8 cellular contexts compared by ENCODE assay signal in genomic region chrX:70262952-70263567, GRCh38. TPM values are rescaled to one million over a fixed set of nuclear protein-coding genes. Genes with fewer than 3 reads are reported as not detected.
A peak's percentile ranks its signal among the peaks of the same experiment; 100 is the strongest.
DNase-seq lines count a peak whose midpoint lies in the region; ATAC-seq, FAIRE-seq and TF ChIP-seq lines count a peak whose summit lies in the region.

No MANE protein-coding gene starts in this region.

- intact Hi-C loops in Right ventricle myocardium superior (cut with DNase I) (loop anchor here (5.0 kb wide), 1 partner anchor 66 kb away; no protein-coding TSS in a partner anchor), OCI-LY7 (cut with micrococcal nuclease; ENCODE audit: unreplicated experiment) (no loop called here), K562 (cut with micrococcal nuclease) (loop anchor here (1.0 to 10.0 kb wide), 3 partner anchors 66 to 172 kb away; partner anchors contain the start of gene IGBP1)

- no peak for TF ChIP-seq EP300 in K562 (IDR thresholded peaks at IDR 0.05; ENCODE audit: low read length)
- TF ChIP-seq EP300 in upper lobe of left lung (IDR thresholded peaks at IDR 0.05): no peak

- no peaks in the 10 kb centered on the region for H3K27me3 ChIP-seq in right atrium auricular region
- peaks cover 4 to 25% of the 10 kb centered on the region in 2 experiments; a peak in 4 of 5 replicates for H3K27me3 ChIP-seq in K562 (ENCODE audit: control insufficient read depth in 2 of 2, insufficient read depth in 2 of 2, low read length in 2 of 2)
- H3K27me3 ChIP-seq in upper lobe of left lung: no peaks in the 10 kb centered on the region

- no peak overlapping the region for H3K4me2 ChIP-seq in OCI-LY7 (ENCODE audit: low read length)
- no peak overlapping the region for H3K4me2 ChIP-seq in K562 (ENCODE audit: insufficient read depth, low read length)

- in situ Hi-C loops in K562 (cut with MboI): no loop called here

- H2AFZ ChIP-seq in OCI-LY7 (ENCODE audit: low read length) (no peak overlapping the region), K562 (ENCODE audit: low read depth, low read length) (no peak overlapping the region)

- no peaks in the 10 kb centered on the region for H3K9me3 ChIP-seq in right atrium auricular region
- H3K9me3 ChIP-seq in OCI-LY7 (ENCODE audit: low read length): no peaks in the 10 kb centered on the region
- H3K9me3 ChIP-seq in K562 (replicated peaks; ENCODE audit: control insufficient read depth, insufficient read depth, low read depth, low read length): no peaks in the 10 kb centered on the region
- H3K9me3 ChIP-seq in upper lobe of left lung: no peaks in the 10 kb centered on the region

- no peaks in the 10 kb centered on the region for H3K4me1 ChIP-seq in right atrium auricular region
- H3K4me1 ChIP-seq in OCI-LY7 (ENCODE audit: insufficient read depth, low read length, poor library complexity, severe bottlenecking): no peaks in the 10 kb centered on the region
- no peaks in the 10 kb centered on the region; a peak in 1 of 5 replicates for H3K4me1 ChIP-seq in K562 (replicated peaks in 1 of 2; ENCODE audit: control insufficient read depth in 2 of 2, insufficient read depth in 2 of 2, low read length in 2 of 2)
- no peaks in the 10 kb centered on the region for H3K4me1 ChIP-seq in upper lobe of left lung

- no peak overlapping the region for H3K9ac ChIP-seq in K562 (ENCODE audit: insufficient read depth in 1 of 2, low read depth in 2 of 2, low read length in 2 of 2)

- no peak for TF ChIP-seq POLR2A in K562 (conservative IDR thresholded peaks at IDR 0.05)
- no peak for TF ChIP-seq POLR2A in upper lobe of left lung (IDR thresholded peaks at IDR 0.05)

- no peak overlapping the region for H3K4me3 Mint-ChIP-seq in immature natural killer cell

- ATAC-seq in Right ventricle myocardium superior (ENCODE audit: poor library complexity) (peak; percentile 67), K562 (peak; percentile 99), upper lobe of left lung (ENCODE audit: low FRiP score in 2 of 2) (peak in 1 of 2 donors; percentile 69)

- no peak overlapping the region for H3K27ac Mint-ChIP-seq in immature natural killer cell

- FAIRE-seq in K562 (lab: Jason Lieb, UNC): peak; percentile 75

- H3K36me3 ChIP-seq in right atrium auricular region (no peaks in the 10 kb centered on the region), OCI-LY7 (ENCODE audit: insufficient read depth, low read length) (no peaks in the 10 kb centered on the region), K562 (ENCODE audit: control insufficient read depth, insufficient read depth, low read length) (no peaks in the 10 kb centered on the region), upper lobe of left lung (no peaks in the 10 kb centered on the region)

- H3K27ac ChIP-seq in right atrium auricular region (no peak overlapping the region), OCI-LY7 (ENCODE audit: low read depth, low read length, poor library complexity, severe bottlenecking) (no peak overlapping the region), K562 (ENCODE audit: extremely low read depth, low read depth, low read length) (no peak overlapping the region), upper lobe of left lung (no peak overlapping the region)

- POLR2A ChIA-PET in OCI-LY7 (lab: Charles Lee) (no interaction called here), K562 (lab: Yijun Ruan, JAX) (no interaction called here)

- BruUV-seq in OCI-LY7 (replicated peaks; lab: Mats Ljungman, UMichigan) (no TSS peak), K562 (replicated peaks; lab: Mats Ljungman, UMichigan) (no TSS peak)

- no peaks in the 10 kb centered on the region for H3K9me1 ChIP-seq in K562 (ENCODE audit: control insufficient read depth, insufficient read depth, low read length)

- peak; percentile 58 to 72 for TF ChIP-seq RAD21 in K562 (CRISPR knock-in tag; conservative IDR thresholded peaks at IDR 0.05 in 1 of 2, IDR thresholded peaks at IDR 0.05 in 1 of 2)

- WGBS in K562 (ENCODE audit: insufficient coverage, low coverage, missing lambda C conversion rate): 4% methylated on average over 6 of the region's 7 CpGs
- 21 to 25% methylated on average over 7 of the region's 7 CpGs for WGBS in upper lobe of left lung, 2 donors

- TF ChIP-seq CTCF in right atrium auricular region (IDR thresholded peaks at IDR 0.05): peak in 1 of 2 donors; percentile 66
- peak; percentile 64 for TF ChIP-seq CTCF in OCI-LY7 (conservative IDR thresholded peaks at IDR 0.05; ENCODE audit: low read length)
- TF ChIP-seq CTCF in K562 (IDR thresholded peaks at IDR 0.05 in 2 of 3, conservative IDR thresholded peaks at IDR 0.05 in 1 of 3; ENCODE audit: insufficient read depth in 2 of 3, low read depth in 1 of 3, low read length in 3 of 3): peak; percentile 73 to 79 (median 79)
- TF ChIP-seq CTCF in upper lobe of left lung (IDR thresholded peaks at IDR 0.05): peak in 4 of 6 experiments; percentile 16 to 40 (median 34)

- CTCF ChIA-PET in OCI-LY7 (lab: Charles Lee; ENCODE audit: unreplicated experiment) (no interaction called here), K562 (lab: Yijun Ruan, JAX; ENCODE audit: low intra/inter-chr PET ratio) (interaction anchor here (0.7 kb wide), 1 partner anchor 230 kb away, joined by 3 read pairs; no protein-coding TSS in a partner anchor)

- H3K79me2 ChIP-seq in OCI-LY7 (ENCODE audit: insufficient read depth, low read depth, low read length) (no peaks in the 10 kb centered on the region), K562 (ENCODE audit: control insufficient read depth, insufficient read depth, low read length) (no peaks in the 10 kb centered on the region)

- H3K9me3 Mint-ChIP-seq in immature natural killer cell: no peaks in the 10 kb centered on the region

- no peak overlapping the region for H3K4me3 ChIP-seq in right atrium auricular region
- no peak overlapping the region for H3K4me3 ChIP-seq in OCI-LY7 (ENCODE audit: low read depth, low read length, poor library complexity, severe bottlenecking)
- no peak overlapping the region for H3K4me3 ChIP-seq in K562
- no peak overlapping the region for H3K4me3 ChIP-seq in upper lobe of left lung

- H3K4me1 Mint-ChIP-seq in immature natural killer cell: no peaks in the 10 kb centered on the region

- peaks cover 0 to 8% (median 2%) of the 10 kb centered on the region in 3 donors for H3K27me3 Mint-ChIP-seq in immature natural killer cell (ENCODE audit: low read depth in 3 of 3)

- peaks cover 0 to 5% (median 0%) of the 10 kb centered on the region in 3 donors for H3K36me3 Mint-ChIP-seq in immature natural killer cell

- H4K20me1 ChIP-seq in OCI-LY7 (ENCODE audit: insufficient read depth, low read length): no peaks in the 10 kb centered on the region
- no peaks in the 10 kb centered on the region; the same call in 1 of the 2 replicates for H4K20me1 ChIP-seq in K562 (replicated peaks; ENCODE audit: control insufficient read depth, insufficient read depth, low read length)

- no peaks in the 10 kb centered on the region for H3K9me2 ChIP-seq in OCI-LY7 (ENCODE audit: insufficient read depth, low read length)

- DNase-seq in Right ventricle myocardium superior: peak; percentile 42
- DNase-seq in right atrium auricular region (ENCODE audit: low spot score): no peak
- peak; percentile 28 for DNase-seq in HPDE6-E6E7 (ENCODE audit: extremely low spot score)
- DNase-seq in OCI-LY7 (ENCODE audit: low spot score): peak; percentile 46
- DNase-seq in K562 (ENCODE audit: extremely low read depth in 1 of 4, low spot score in 3 of 4): peak; percentile 45 to 60 (median 50)
- peak; percentile 58 for DNase-seq in left kidney (ENCODE audit: low read depth, low spot score)
- DNase-seq in upper lobe of left lung: peak in 1 of 2 donors; percentile 36
- DNase-seq in immature natural killer cell: no peak

RNA-seq across cellular contexts. Expression of gene P2RY4, which starts 3.1 kb away (rescaled TPM):
- total RNA-seq in Right ventricle myocardium superior (not detected), right atrium auricular region (not detected), OCI-LY7 (2022) (0.21 and 0.46 TPM in 2 replicates), K562 (2014; rRNA removed) (not detected in 2 replicates), K562 (2014; rRNA removed; fragmentation: Illumina TruSeq; extraction: Trizol) (not detected in 2 replicates), K562 (2015; rRNA removed; fragmentation: Illumina TruSeq; extraction: Trizol) (not detected in 2 replicates), K562 (2021) (not detected in 2 replicates), upper lobe of left lung (1 to 10 TPM in 1 of 6 donors, under 1 TPM in 3, not detected in 2; 0.30 to 1.1 (median 0.64) TPM)
- 0.16 and 0.31 TPM in 2 replicates for total RNA-seq in OCI-LY7 (2014; rRNA removed; shearing (Covaris generic))
- 0.30 and 0.60 TPM in 2 replicates for total RNA-seq in K562 (2011; cell fraction: chromatin; rRNA removed; ENCODE audit: low replicate concordance)
- 0.17 TPM in 1 of 2 replicates, not detected in the other for total RNA-seq in K562 (2011; cell fraction: nucleolus; rRNA removed)
- 0.29 and 0.76 TPM in 2 replicates for total RNA-seq in K562 (2011; cell fraction: nucleoplasm; rRNA removed)
- polyA plus RNA-seq in K562 (2011; rRNA removed) (not detected in 2 replicates), K562 (2014; fragmentation: Illumina TruSeq; extraction: Trizol) (not detected in 2 replicates), K562 (2014; fragmentation: Nextera tagmentation; extraction: Ambion mirVana) (not detected), K562 (2014; rRNA removed) (not detected in 2 replicates), immature natural killer cell (not detected)
- 0.04 TPM in 1 of 2 replicates, not detected in the other for polyA plus RNA-seq in K562 (2011; cell fraction: cytosol; rRNA removed)
- 0.51 and 0.58 TPM in 2 replicates for polyA plus RNA-seq in K562 (2011; cell fraction: nucleus; rRNA removed)
- polyA plus RNA-seq in K562 (2012): 0.10 TPM in 1 of 2 replicates, not detected in the other
- not detected in 2 replicates for polyA minus RNA-seq in K562 (2011; rRNA and poly(A)+ RNA removed)
- not detected in 2 replicates for polyA minus RNA-seq in K562 (2011; cell fraction: cytosol; rRNA and poly(A)+ RNA removed)
- polyA minus RNA-seq in K562 (2011; cell fraction: nucleus; rRNA and poly(A)+ RNA removed): 0.22 and 0.27 TPM in 2 replicates

RNA-seq across cellular contexts. Expression of gene ARR3, which starts 5.1 kb away (rescaled TPM):
- not detected for total RNA-seq in Right ventricle myocardium superior
- not detected for total RNA-seq in right atrium auricular region
- not detected in 2 replicates for total RNA-seq in OCI-LY7 (2014; rRNA removed; shearing (Covaris generic))
- total RNA-seq in OCI-LY7 (2022): not detected in 2 replicates
- not detected in 2 replicates for total RNA-seq in K562 (2011; cell fraction: chromatin; rRNA removed; ENCODE audit: low replicate concordance)
- not detected in 2 replicates for total RNA-seq in K562 (2011; cell fraction: nucleolus; rRNA removed)
- total RNA-seq in K562 (2011; cell fraction: nucleoplasm; rRNA removed): not detected in 2 replicates
- total RNA-seq in K562 (2014; rRNA removed): not detected in 2 replicates
- not detected in 2 replicates for total RNA-seq in K562 (2014; rRNA removed; fragmentation: Illumina TruSeq; extraction: Trizol)
- total RNA-seq in K562 (2015; rRNA removed; fragmentation: Illumina TruSeq; extraction: Trizol): not detected in 2 replicates
- total RNA-seq in K562 (2021): not detected in 2 replicates
- not detected in 2 replicates for polyA plus RNA-seq in K562 (2011; rRNA removed)
- not detected in 2 replicates for polyA plus RNA-seq in K562 (2011; cell fraction: cytosol; rRNA removed)
- not detected in 2 replicates for polyA plus RNA-seq in K562 (2011; cell fraction: nucleus; rRNA removed)
- not detected in 2 replicates for polyA plus RNA-seq in K562 (2012)
- not detected in 2 replicates for polyA plus RNA-seq in K562 (2014; fragmentation: Illumina TruSeq; extraction: Trizol)
- not detected for polyA plus RNA-seq in K562 (2014; fragmentation: Nextera tagmentation; extraction: Ambion mirVana)
- not detected in 2 replicates for polyA plus RNA-seq in K562 (2014; rRNA removed)
- not detected in 2 replicates for polyA minus RNA-seq in K562 (2011; rRNA and poly(A)+ RNA removed)
- not detected in 2 replicates for polyA minus RNA-seq in K562 (2011; cell fraction: cytosol; rRNA and poly(A)+ RNA removed)
- not detected in 2 replicates for polyA minus RNA-seq in K562 (2011; cell fraction: nucleus; rRNA and poly(A)+ RNA removed)
- not detected for total RNA-seq in upper lobe of left lung
- not detected for polyA plus RNA-seq in immature natural killer cell

RNA-seq across cellular contexts. Expression of gene RAB41, which starts 18.9 kb away (rescaled TPM):
- total RNA-seq in Right ventricle myocardium superior: not detected
- total RNA-seq in right atrium auricular region: not detected
- total RNA-seq in OCI-LY7 (2014; rRNA removed; shearing (Covaris generic)): not detected in 2 replicates
- not detected in 2 replicates for total RNA-seq in OCI-LY7 (2022)
- not detected in 2 replicates for total RNA-seq in K562 (2011; cell fraction: chromatin; rRNA removed; ENCODE audit: low replicate concordance)
- not detected in 2 replicates for total RNA-seq in K562 (2011; cell fraction: nucleolus; rRNA removed)
- total RNA-seq in K562 (2011; cell fraction: nucleoplasm; rRNA removed): not detected in 2 replicates
- not detected in 2 replicates for total RNA-seq in K562 (2014; rRNA removed)
- total RNA-seq in K562 (2014; rRNA removed; fragmentation: Illumina TruSeq; extraction: Trizol): not detected in 2 replicates
- total RNA-seq in K562 (2015; rRNA removed; fragmentation: Illumina TruSeq; extraction: Trizol): not detected in 2 replicates
- not detected in 2 replicates for total RNA-seq in K562 (2021)
- not detected in 2 replicates for polyA plus RNA-seq in K562 (2011; rRNA removed)
- polyA plus RNA-seq in K562 (2011; cell fraction: cytosol; rRNA removed): not detected in 2 replicates
- not detected in 2 replicates for polyA plus RNA-seq in K562 (2011; cell fraction: nucleus; rRNA removed)
- polyA plus RNA-seq in K562 (2012): 0.12 TPM in 1 of 2 replicates, not detected in the other
- not detected in 2 replicates for polyA plus RNA-seq in K562 (2014; fragmentation: Illumina TruSeq; extraction: Trizol)
- polyA plus RNA-seq in K562 (2014; fragmentation: Nextera tagmentation; extraction: Ambion mirVana): under 1 TPM in 1 of 2 experiments, not detected in 1; 0.08 TPM
- not detected in 2 replicates for polyA plus RNA-seq in K562 (2014; rRNA removed)
- not detected in 2 replicates for polyA minus RNA-seq in K562 (2011; rRNA and poly(A)+ RNA removed)
- polyA minus RNA-seq in K562 (2011; cell fraction: cytosol; rRNA and poly(A)+ RNA removed): not detected in 2 replicates
- not detected in 2 replicates for polyA minus RNA-seq in K562 (2011; cell fraction: nucleus; rRNA and poly(A)+ RNA removed)
- total RNA-seq in upper lobe of left lung: not detected
- not detected for polyA plus RNA-seq in immature natural killer cell

RNA-seq across cellular contexts. Expression of gene PDZD11, which starts 26.7 kb away (rescaled TPM):
- total RNA-seq in Right ventricle myocardium superior (34.6 TPM), right atrium auricular region (10 to 100 TPM; 30.2 to 44.5 TPM), OCI-LY7 (2022) (27.4 and 30.3 TPM in 2 replicates), K562 (2014; rRNA removed) (20.7 and 21.9 TPM in 2 replicates), K562 (2014; rRNA removed; fragmentation: Illumina TruSeq; extraction: Trizol) (32.5 and 34.5 TPM in 2 replicates), K562 (2015; rRNA removed; fragmentation: Illumina TruSeq; extraction: Trizol) (24.7 and 28.6 TPM in 2 replicates), K562 (2021) (25.0 and 25.1 TPM in 2 replicates), upper lobe of left lung (10 to 100 TPM; 12.1 to 28.4 (median 21.4) TPM)
- 23.0 and 23.3 TPM in 2 replicates for total RNA-seq in OCI-LY7 (2014; rRNA removed; shearing (Covaris generic))
- total RNA-seq in K562 (2011; cell fraction: chromatin; rRNA removed; ENCODE audit: low replicate concordance): 16.8 and 19.6 TPM in 2 replicates
- total RNA-seq in K562 (2011; cell fraction: nucleolus; rRNA removed): 16.8 and 18.0 TPM in 2 replicates
- 19.8 and 20.3 TPM in 2 replicates for total RNA-seq in K562 (2011; cell fraction: nucleoplasm; rRNA removed)
- polyA plus RNA-seq in K562 (2011; rRNA removed) (44.2 and 67.1 TPM in 2 replicates), K562 (2014; fragmentation: Illumina TruSeq; extraction: Trizol) (45.6 and 52.9 TPM in 2 replicates), K562 (2014; fragmentation: Nextera tagmentation; extraction: Ambion mirVana) (100 to 1,000 TPM in 1 of 2 experiments, 10 to 100 TPM in 1; 93.7 to 109 TPM), K562 (2014; rRNA removed) (36.4 and 42.2 TPM in 2 replicates), immature natural killer cell (10 to 100 TPM; 46.9 to 60.6 (median 48.1) TPM)
- 47.0 and 47.2 TPM in 2 replicates for polyA plus RNA-seq in K562 (2011; cell fraction: cytosol; rRNA removed)
- polyA plus RNA-seq in K562 (2011; cell fraction: nucleus; rRNA removed): 37.9 and 46.2 TPM in 2 replicates
- 37.1 and 42.1 TPM in 2 replicates for polyA plus RNA-seq in K562 (2012)
- polyA minus RNA-seq in K562 (2011; rRNA and poly(A)+ RNA removed): 49.2 and 64.8 TPM in 2 replicates
- 14.5 and 18.7 TPM in 2 replicates for polyA minus RNA-seq in K562 (2011; cell fraction: cytosol; rRNA and poly(A)+ RNA removed)
- 6.7 and 12.6 TPM in 2 replicates for polyA minus RNA-seq in K562 (2011; cell fraction: nucleus; rRNA and poly(A)+ RNA removed)

RNA-seq across cellular contexts. Expression of gene KIF4A, which starts 26.8 kb away (rescaled TPM):
- total RNA-seq in Right ventricle myocardium superior: 0.19 TPM
- total RNA-seq in right atrium auricular region: under 1 TPM; 0.08 to 0.41 TPM
- 29.9 and 32.5 TPM in 2 replicates for total RNA-seq in OCI-LY7 (2014; rRNA removed; shearing (Covaris generic))
- 40.7 and 43.4 TPM in 2 replicates for total RNA-seq in OCI-LY7 (2022)
- 20.6 and 48.9 TPM in 2 replicates for total RNA-seq in K562 (2011; cell fraction: chromatin; rRNA removed; ENCODE audit: low replicate concordance)
- total RNA-seq in K562 (2011; cell fraction: nucleolus; rRNA removed): 17.0 and 22.0 TPM in 2 replicates
- total RNA-seq in K562 (2011; cell fraction: nucleoplasm; rRNA removed): 20.2 and 25.5 TPM in 2 replicates
- 26.7 and 27.3 TPM in 2 replicates for total RNA-seq in K562 (2014; rRNA removed)
- total RNA-seq in K562 (2014; rRNA removed; fragmentation: Illumina TruSeq; extraction: Trizol): 35.9 and 38.3 TPM in 2 replicates
- total RNA-seq in K562 (2015; rRNA removed; fragmentation: Illumina TruSeq; extraction: Trizol): 36.2 and 40.0 TPM in 2 replicates
- 35.4 and 40.3 TPM in 2 replicates for total RNA-seq in K562 (2021)
- 27.9 and 42.7 TPM in 2 replicates for polyA plus RNA-seq in K562 (2011; rRNA removed)
- 11.0 and 16.8 TPM in 2 replicates for polyA plus RNA-seq in K562 (2011; cell fraction: cytosol; rRNA removed)
- 15.6 and 16.9 TPM in 2 replicates for polyA plus RNA-seq in K562 (2011; cell fraction: nucleus; rRNA removed)
- polyA plus RNA-seq in K562 (2012): 24.9 and 27.8 TPM in 2 replicates
- polyA plus RNA-seq in K562 (2014; fragmentation: Illumina TruSeq; extraction: Trizol): 36.8 and 42.0 TPM in 2 replicates
- 10 to 100 TPM; 13.0 to 24.6 TPM for polyA plus RNA-seq in K562 (2014; fragmentation: Nextera tagmentation; extraction: Ambion mirVana)
- 27.2 and 30.2 TPM in 2 replicates for polyA plus RNA-seq in K562 (2014; rRNA removed)
- polyA minus RNA-seq in K562 (2011; rRNA and poly(A)+ RNA removed): 52.0 and 63.4 TPM in 2 replicates
- 14.4 and 18.4 TPM in 2 replicates for polyA minus RNA-seq in K562 (2011; cell fraction: cytosol; rRNA and poly(A)+ RNA removed)
- polyA minus RNA-seq in K562 (2011; cell fraction: nucleus; rRNA and poly(A)+ RNA removed): 14.7 and 22.2 TPM in 2 replicates
- total RNA-seq in upper lobe of left lung: 1 to 10 TPM in 3 of 6 donors, under 1 TPM in 3; under 0.01 to 2.6 (median 0.69) TPM
- 1 to 10 TPM in 1 of 3 donors, not detected in 2; 1.0 TPM for polyA plus RNA-seq in immature natural killer cell

Comparison
In these comparisons a context has a peak if more than half of its experiments do, and no peak if none do; other contexts are left out.
1. DNase-seq: peak in Right ventricle myocardium superior (single experiment), HPDE6-E6E7 (single experiment), OCI-LY7 (single experiment), K562 (4 of 4) and left kidney (single experiment); none in right atrium auricular region (single experiment) and immature natural killer cell (0 of 3).